Comparison of ENCODE assay signal across 10 cellular contexts in the genomic region with DNA sequence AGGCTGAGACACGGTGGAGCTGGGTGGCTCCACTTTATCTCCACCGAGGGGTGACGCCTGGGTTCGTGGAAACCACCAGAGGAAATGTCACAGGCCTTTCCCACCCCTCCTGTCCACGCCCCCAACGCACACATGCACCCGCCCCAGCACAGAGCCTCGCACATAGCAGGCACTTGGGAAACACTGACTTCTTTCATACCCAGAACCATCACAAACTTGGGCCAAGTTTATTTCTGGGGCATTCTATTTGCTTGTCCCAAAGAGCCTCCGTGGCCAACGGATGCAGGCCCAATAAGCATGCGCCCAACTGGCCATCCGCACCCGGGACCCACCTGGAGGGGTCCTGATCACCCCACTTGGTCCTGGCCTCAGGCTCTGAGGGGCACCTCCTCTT. TPM values are rescaled to one million over a fixed set of nuclear protein-coding genes. Genes with fewer than 3 reads are reported as not detected.
A peak's percentile ranks its signal among the peaks of the same experiment; 100 is the strongest.
DNase-seq lines count a peak whose midpoint lies in the region; ATAC-seq, FAIRE-seq and TF ChIP-seq lines count a peak whose summit lies in the region.
"Had no signal": no experiment of that assay in that cellular context is flagged by ENCODE, and none has a peak within 500 bp of the region (broad histone marks: within the 10 kb centered on the region; RNA-seq: fewer than 3 reads in every experiment).

No MANE protein-coding gene starts in this region.

- DNase-seq in C1 segment of cervical spinal cord (lab: John Stamatoyannopoulos, UW): peak in 12 of 14 donors; percentile 21 to 77 (median 54)
- DNase-seq in K562 (ENCODE audit: extremely low read depth in 1 of 4, low spot score in 3 of 4): peak in 1 of 4 experiments; percentile 26
- DNase-seq in hypothalamus (lab: John Stamatoyannopoulos, UW): peak in 41 of 51 donors; percentile 19 to 84 (median 61)
- no peak for DNase-seq in sigmoid colon
- no peak for DNase-seq in activated CD4-positive, alpha-beta memory T cell treated with anti-CD3 and anti-CD28 coated beads, Interleukin-2, amount 10 ng/mL, durations not matched to agents 7 days and 5 days

- no peaks in the 10 kb centered on the region for H3K27me3 ChIP-seq in K562 (ENCODE audit: control insufficient read depth in 2 of 2, insufficient read depth in 2 of 2, low read length in 2 of 2)
- H3K27me3 ChIP-seq in sigmoid colon: no peaks in the 10 kb centered on the region

- no peak for TF ChIP-seq CTCF in K562 (IDR thresholded peaks at IDR 0.05 in 2 of 3, conservative IDR thresholded peaks at IDR 0.05 in 1 of 3; ENCODE audit: insufficient read depth in 2 of 3, low read depth in 1 of 3, low read length in 3 of 3)
- no peak for TF ChIP-seq CTCF in sigmoid colon (IDR thresholded peaks at IDR 0.05)

- H3K4me2 ChIP-seq in K562 (ENCODE audit: insufficient read depth, low read length): no peak overlapping the region

- no peak for TF ChIP-seq RAD21 in K562 (CRISPR knock-in tag; conservative IDR thresholded peaks at IDR 0.05 in 1 of 2, IDR thresholded peaks at IDR 0.05 in 1 of 2)

- H3K4me3 Mint-ChIP-seq in activated CD4-positive, alpha-beta memory T cell treated with anti-CD3 and anti-CD28 coated beads, Interleukin-2, amount 10 ng/mL, durations not matched to agents 7 days and 5 days: no peak overlapping the region

- no peaks in the 10 kb centered on the region for H3K9me1 ChIP-seq in K562 (ENCODE audit: control insufficient read depth, insufficient read depth, low read length)

- no TSS peak for BruUV-seq in K562 (replicated peaks; lab: Mats Ljungman, UMichigan)

- H3K27ac Mint-ChIP-seq in activated CD4-positive, alpha-beta memory T cell treated with anti-CD3 and anti-CD28 coated beads, Interleukin-2, amount 10 ng/mL, durations not matched to agents 7 days and 5 days: no peak overlapping the region

- no peak overlapping the region for H2AFZ ChIP-seq in K562 (ENCODE audit: low read depth, low read length)

- no peaks in the 10 kb centered on the region for H3K9me3 Mint-ChIP-seq in activated CD4-positive, alpha-beta memory T cell treated with anti-CD3 and anti-CD28 coated beads, Interleukin-2, amount 10 ng/mL, durations not matched to agents 7 days and 5 days

- H3K27me3 Mint-ChIP-seq in activated CD4-positive, alpha-beta memory T cell treated with anti-CD3 and anti-CD28 coated beads, Interleukin-2, amount 10 ng/mL, durations not matched to agents 7 days and 5 days: peaks cover 36% of the 10 kb centered on the region

- no peaks in the 10 kb centered on the region for H3K9me3 ChIP-seq in K562 (replicated peaks; ENCODE audit: control insufficient read depth, insufficient read depth, low read depth, low read length)
- no peaks in the 10 kb centered on the region for H3K9me3 ChIP-seq in sigmoid colon

- intact Hi-C loops in K562 (cut with micrococcal nuclease) (no loop called here), sigmoid colon (cut with DNase I) (no loop called here)

- H3K4me3 ChIP-seq in K562 (no peak overlapping the region), sigmoid colon (no peak overlapping the region)

- WGBS in K562 (ENCODE audit: insufficient coverage, low coverage, missing lambda C conversion rate): 53% methylated on average over 13 of the region's 13 CpGs
- 23 to 59% methylated on average over 13 of the region's 13 CpGs for WGBS in sigmoid colon, 2 donors

- H3K36me3 ChIP-seq in K562 (ENCODE audit: control insufficient read depth, insufficient read depth, low read length) (no peaks in the 10 kb centered on the region), sigmoid colon (no peaks in the 10 kb centered on the region)

- H3K9ac ChIP-seq in K562 (ENCODE audit: insufficient read depth in 1 of 2, low read depth in 2 of 2, low read length in 2 of 2): peak overlapping the region in 1 of 2 experiments; percentile 46; a peak in 1 of 4 replicates

- ATAC-seq in K562 (no peak), HG02840 (IDR thresholded peaks at IDR 0.05; ENCODE audit: low FRiP score, unreplicated experiment) (no peak), GM19397 (IDR thresholded peaks at IDR 0.05; ENCODE audit: unreplicated experiment) (no peak), GM18867 (IDR thresholded peaks at IDR 0.05; ENCODE audit: unreplicated experiment) (no peak)

- TF ChIP-seq EP300 in K562 (IDR thresholded peaks at IDR 0.05; ENCODE audit: low read length) (no peak), sigmoid colon (IDR thresholded peaks at IDR 0.05) (no peak)

- POLR2A ChIA-PET in K562 (lab: Yijun Ruan, JAX): no interaction called here
- POLR2A ChIA-PET in activated CD4-positive, alpha-beta memory T cell treated with anti-CD3 and anti-CD28 coated beads, Interleukin-2, amount 10 ng/mL, durations not matched to agents 7 days and 5 days (lab: Charles Lee): no interaction called here

- H3K4me1 Mint-ChIP-seq in activated CD4-positive, alpha-beta memory T cell treated with anti-CD3 and anti-CD28 coated beads, Interleukin-2, amount 10 ng/mL, durations not matched to agents 7 days and 5 days: peaks cover 3% of the 10 kb centered on the region

- CTCF ChIA-PET in K562 (lab: Yijun Ruan, JAX; ENCODE audit: low intra/inter-chr PET ratio): no interaction called here
- CTCF ChIA-PET in activated CD4-positive, alpha-beta memory T cell treated with anti-CD3 and anti-CD28 coated beads, Interleukin-2, amount 10 ng/mL, durations not matched to agents 7 days and 5 days (lab: Charles Lee): interaction anchor here (1.4 kb wide), 1 partner anchor 14 kb away, joined by 3 read pairs; no protein-coding TSS in a partner anchor

- TF ChIP-seq POLR2A in K562 (conservative IDR thresholded peaks at IDR 0.05) (no peak), sigmoid colon (IDR thresholded peaks at IDR 0.05) (no peak)

- H3K79me2 ChIP-seq in K562 (ENCODE audit: control insufficient read depth, insufficient read depth, low read length): peaks cover 34% of the 10 kb centered on the region

- H3K27ac ChIP-seq in K562 (ENCODE audit: extremely low read depth, low read depth, low read length) (no peak overlapping the region), sigmoid colon (peak overlapping the region; percentile 85 to 96 (median 92))

- H4K20me1 ChIP-seq in K562 (replicated peaks; ENCODE audit: control insufficient read depth, insufficient read depth, low read length): peaks cover 45% of the 10 kb centered on the region

- no peaks in the 10 kb centered on the region for H3K36me3 Mint-ChIP-seq in activated CD4-positive, alpha-beta memory T cell treated with anti-CD3 and anti-CD28 coated beads, Interleukin-2, amount 10 ng/mL, durations not matched to agents 7 days and 5 days (ENCODE audit: low read depth)

- FAIRE-seq in K562 (lab: Jason Lieb, UNC): no peak
- FAIRE-seq: RCC 7860 had no signal

- H3K4me1 ChIP-seq in K562 (replicated peaks in 1 of 2; ENCODE audit: control insufficient read depth in 2 of 2, insufficient read depth in 2 of 2, low read length in 2 of 2) (peaks cover 17 to 85% of the 10 kb centered on the region in 2 experiments; a peak in 4 of 5 replicates), sigmoid colon (peaks cover 3 to 96% (median 93%) of the 10 kb centered on the region in 4 donors)

- in situ Hi-C loops in K562 (cut with MboI): no loop called here

RNA-seq across cellular contexts. Expression of a gene that starts 3.3 kb away (rescaled TPM):
- 30.5 and 82.5 TPM in 2 replicates for total RNA-seq in K562 (2011; cell fraction: chromatin; rRNA removed; ENCODE audit: low replicate concordance)
- 37.8 and 38.7 TPM in 2 replicates for total RNA-seq in K562 (2011; cell fraction: nucleolus; rRNA removed)
- total RNA-seq in K562 (2011; cell fraction: nucleoplasm; rRNA removed): 29.8 and 32.0 TPM in 2 replicates
- total RNA-seq in K562 (2014; rRNA removed) (14.1 and 16.0 TPM in 2 replicates), K562 (2014; rRNA removed; fragmentation: Illumina TruSeq; extraction: Trizol) (1.1 and 1.7 TPM in 2 replicates), K562 (2015; rRNA removed; fragmentation: Illumina TruSeq; extraction: Trizol) (7.2 and 8.8 TPM in 2 replicates), K562 (2021) (25.6 and 26.3 TPM in 2 replicates), sigmoid colon (10 to 100 TPM; 21.7 to 42.9 (median 32.4) TPM)
- polyA plus RNA-seq in K562 (2011; rRNA removed) (3.6 and 6.0 TPM in 2 replicates), K562 (2014; fragmentation: Illumina TruSeq; extraction: Trizol) (3.4 and 11.4 TPM in 2 replicates), K562 (2014; fragmentation: Nextera tagmentation; extraction: Ambion mirVana) (under 1 TPM; 0.10 to 0.13 TPM), K562 (2014; rRNA removed) (9.8 and 10.5 TPM in 2 replicates), sigmoid colon (10 to 100 TPM; 45.0 to 82.3 (median 72.6) TPM)
- 3.6 and 13.5 TPM in 2 replicates for polyA plus RNA-seq in K562 (2011; cell fraction: cytosol; rRNA removed)
- polyA plus RNA-seq in K562 (2011; cell fraction: nucleus; rRNA removed): 21.5 and 40.4 TPM in 2 replicates
- polyA plus RNA-seq in K562 (2012): 14.6 and 20.3 TPM in 2 replicates
- polyA minus RNA-seq in K562 (2011; rRNA and poly(A)+ RNA removed): 5.7 and 5.9 TPM in 2 replicates
- polyA minus RNA-seq in K562 (2011; cell fraction: cytosol; rRNA and poly(A)+ RNA removed): 6.9 and 14.9 TPM in 2 replicates
- 16.6 and 18.6 TPM in 2 replicates for polyA minus RNA-seq in K562 (2011; cell fraction: nucleus; rRNA and poly(A)+ RNA removed)
- total RNA-seq in activated CD4-positive, alpha-beta memory T cell treated with anti-CD3 and anti-CD28 coated beads, Interleukin-2, amount 10 ng/mL, durations not matched to agents 7 days and 5 days: not detected

RNA-seq across cellular contexts. Expression of a gene that starts 29.4 kb away (rescaled TPM):
- not detected in 2 replicates for total RNA-seq in K562 (2011; cell fraction: chromatin; rRNA removed; ENCODE audit: low replicate concordance)
- not detected in 2 replicates for total RNA-seq in K562 (2011; cell fraction: nucleolus; rRNA removed)
- not detected in 2 replicates for total RNA-seq in K562 (2011; cell fraction: nucleoplasm; rRNA removed)
- total RNA-seq in K562 (2014; rRNA removed) (not detected in 2 replicates), K562 (2014; rRNA removed; fragmentation: Illumina TruSeq; extraction: Trizol) (not detected in 2 replicates), K562 (2015; rRNA removed; fragmentation: Illumina TruSeq; extraction: Trizol) (not detected in 2 replicates), K562 (2021) (2.3 and 5.3 TPM in 2 replicates), sigmoid colon (not detected)
- polyA plus RNA-seq in K562 (2011; rRNA removed) (not detected in 2 replicates), K562 (2014; fragmentation: Illumina TruSeq; extraction: Trizol) (not detected in 2 replicates), K562 (2014; fragmentation: Nextera tagmentation; extraction: Ambion mirVana) (not detected), K562 (2014; rRNA removed) (not detected in 2 replicates), sigmoid colon (10 to 100 TPM in 1 of 3 donors, under 1 TPM in 1, not detected in 1; 0.48 to 16.8 TPM)
- not detected in 2 replicates for polyA plus RNA-seq in K562 (2011; cell fraction: cytosol; rRNA removed)
- not detected in 2 replicates for polyA plus RNA-seq in K562 (2011; cell fraction: nucleus; rRNA removed)
- polyA plus RNA-seq in K562 (2012): not detected in 2 replicates
- polyA minus RNA-seq in K562 (2011; rRNA and poly(A)+ RNA removed): not detected in 2 replicates
- polyA minus RNA-seq in K562 (2011; cell fraction: cytosol; rRNA and poly(A)+ RNA removed): not detected in 2 replicates
- not detected in 2 replicates for polyA minus RNA-seq in K562 (2011; cell fraction: nucleus; rRNA and poly(A)+ RNA removed)
- total RNA-seq in activated CD4-positive, alpha-beta memory T cell treated with anti-CD3 and anti-CD28 coated beads, Interleukin-2, amount 10 ng/mL, durations not matched to agents 7 days and 5 days: not detected
- total RNA-seq: renal cortical epithelial cell had no signal

RNA-seq across cellular contexts. Expression of a gene that starts 41.2 kb away (rescaled TPM):
- not detected in 2 replicates for total RNA-seq in K562 (2011; cell fraction: chromatin; rRNA removed; ENCODE audit: low replicate concordance)
- total RNA-seq in K562 (2011; cell fraction: nucleolus; rRNA removed): not detected in 2 replicates
- total RNA-seq in K562 (2011; cell fraction: nucleoplasm; rRNA removed): not detected in 2 replicates
- total RNA-seq in K562 (2014; rRNA removed): not detected in 2 replicates
- total RNA-seq in K562 (2014; rRNA removed; fragmentation: Illumina TruSeq; extraction: Trizol): not detected in 2 replicates
- total RNA-seq in K562 (2015; rRNA removed; fragmentation: Illumina TruSeq; extraction: Trizol): not detected in 2 replicates
- 5.1 and 7.3 TPM in 2 replicates for total RNA-seq in K562 (2021)
- polyA plus RNA-seq in K562 (2011; rRNA removed): not detected in 2 replicates
- not detected in 2 replicates for polyA plus RNA-seq in K562 (2011; cell fraction: cytosol; rRNA removed)
- polyA plus RNA-seq in K562 (2011; cell fraction: nucleus; rRNA removed): not detected in 2 replicates
- polyA plus RNA-seq in K562 (2012): not detected in 2 replicates
- polyA plus RNA-seq in K562 (2014; fragmentation: Illumina TruSeq; extraction: Trizol): not detected in 2 replicates
- not detected for polyA plus RNA-seq in K562 (2014; fragmentation: Nextera tagmentation; extraction: Ambion mirVana)
- not detected in 2 replicates for polyA plus RNA-seq in K562 (2014; rRNA removed)
- polyA minus RNA-seq in K562 (2011; rRNA and poly(A)+ RNA removed): not detected in 2 replicates
- polyA minus RNA-seq in K562 (2011; cell fraction: cytosol; rRNA and poly(A)+ RNA removed): not detected in 2 replicates
- not detected in 2 replicates for polyA minus RNA-seq in K562 (2011; cell fraction: nucleus; rRNA and poly(A)+ RNA removed)
- total RNA-seq in sigmoid colon: not detected
- polyA plus RNA-seq in sigmoid colon: 10 to 100 TPM in 1 of 3 donors, under 1 TPM in 1, not detected in 1; 0.42 to 17.4 TPM
- not detected for total RNA-seq in activated CD4-positive, alpha-beta memory T cell treated with anti-CD3 and anti-CD28 coated beads, Interleukin-2, amount 10 ng/mL, durations not matched to agents 7 days and 5 days
- total RNA-seq: renal cortical epithelial cell had no signal

Comparison
In these comparisons a context has a peak if more than half of its experiments do, and no peak if none do; other contexts are left out.
1. DNase-seq: peak in C1 segment of cervical spinal cord (12 of 14) and hypothalamus (41 of 51); none in sigmoid colon (single experiment) and activated CD4-positive, alpha-beta memory T cell treated with anti-CD3 and anti-CD28 coated beads, Interleukin-2, amount 10 ng/mL, durations not matched to agents 7 days and 5 days (single experiment).